ENCODE assay signal across 8 cellular contexts in the genomic region with DNA sequence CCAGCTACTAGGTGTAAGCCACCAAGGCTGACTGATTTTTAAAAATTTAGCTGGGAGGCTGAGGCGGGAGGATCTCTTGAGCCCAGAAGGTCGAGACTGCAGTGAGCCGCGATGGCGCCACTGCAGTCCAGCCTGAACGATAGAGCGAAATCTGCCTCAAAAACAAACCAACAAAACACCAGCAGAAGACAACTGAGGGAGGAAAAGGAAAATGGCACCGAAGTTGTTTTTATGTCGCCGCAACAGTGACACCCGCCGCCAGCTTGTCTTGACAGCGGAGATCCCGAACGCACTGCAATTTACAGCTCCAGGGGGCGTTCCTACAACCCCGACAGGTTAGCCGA. TPM values are rescaled to one million over a fixed set of nuclear protein-coding genes. Genes with fewer than 3 reads are reported as not detected.
DNase-seq lines count a peak whose midpoint lies in the region; ATAC-seq and TF ChIP-seq lines count a peak whose summit lies in the region.

No MANE protein-coding gene starts in this region.

- peaks cover 12% of the 10 kb centered on the region for H3K36me3 Mint-ChIP-seq in activated CD8-positive, alpha-beta memory T cell treated with anti-CD3 and anti-CD28 coated beads, Interleukin-2, amount 10 ng/mL, durations not matched to agents 7 days and 5 days

- H3K4me1 Mint-ChIP-seq in activated CD8-positive, alpha-beta memory T cell treated with anti-CD3 and anti-CD28 coated beads, Interleukin-2, amount 10 ng/mL, durations not matched to agents 7 days and 5 days = peaks cover 13% of the 10 kb centered on the region

- 5% methylated on average over 18 of the region's 18 CpGs for WGBS in thymus

- H3K4me1 ChIP-seq in thymus (ENCODE audit: control insufficient read depth, insufficient read depth, low read length) = peaks cover 9% of the 10 kb centered on the region

- H3K27ac Mint-ChIP-seq in activated CD8-positive, alpha-beta memory T cell treated with anti-CD3 and anti-CD28 coated beads, Interleukin-2, amount 10 ng/mL, durations not matched to agents 7 days and 5 days = peak overlapping the region; percentile 90

- no peak for TF ChIP-seq CTCF in WI38 (IDR thresholded peaks at IDR 0.05; ENCODE audit: low read depth, low read length)

- no peaks in the 10 kb centered on the region for H3K9me3 ChIP-seq in iPS-18c (ENCODE audit: control insufficient read depth, insufficient read depth, low read length)
- H3K9me3 ChIP-seq in thymus (ENCODE audit: control insufficient read depth) = no peaks in the 10 kb centered on the region

- ATAC-seq in activated CD8-positive, alpha-beta memory T cell treated with anti-CD3 and anti-CD28 coated beads, Interleukin-2, amount 10 ng/mL, durations not matched to agents 7 days and 5 days = no peak
- no peak for ATAC-seq in HG03175 (IDR thresholded peaks at IDR 0.05; ENCODE audit: unreplicated experiment)
- ATAC-seq in GM18498 (IDR thresholded peaks at IDR 0.05; ENCODE audit: unreplicated experiment) = no peak

- no peak for DNase-seq in activated CD8-positive, alpha-beta memory T cell treated with anti-CD3 and anti-CD28 coated beads, Interleukin-2, amount 10 ng/mL, durations not matched to agents 7 days and 5 days
- DNase-seq in activated CD8-positive, alpha-beta memory T cell treated with anti-CD3 and anti-CD28 coated beads for 24 hours = no peak
- DNase-seq in SKM-1 (lab: John Stamatoyannopoulos, UW; ENCODE audit: unreplicated experiment) = no peak

- CTCF ChIA-PET in activated CD8-positive, alpha-beta memory T cell treated with anti-CD3 and anti-CD28 coated beads, Interleukin-2, amount 10 ng/mL, durations not matched to agents 7 days and 5 days (lab: Charles Lee) = interaction anchor here (0.5 to 4.5 kb wide), 74 partner anchors 9 to 1043 kb away, joined by 3 to 57 read pairs (median 4); a partner anchor contains a TSS

- H3K9me3 Mint-ChIP-seq in activated CD8-positive, alpha-beta memory T cell treated with anti-CD3 and anti-CD28 coated beads, Interleukin-2, amount 10 ng/mL, durations not matched to agents 7 days and 5 days (ENCODE audit: low read depth) = no peaks in the 10 kb centered on the region

- H3K27ac ChIP-seq in thymus (ENCODE audit: low read depth) = peak overlapping the region; percentile 88

- H3K36me3 ChIP-seq in thymus (ENCODE audit: control insufficient read depth, insufficient read depth) = peaks cover 18% of the 10 kb centered on the region

- H3K4me3 ChIP-seq in WI38 (ENCODE audit: low read depth, low read length) (peak overlapping the region; percentile 89), iPS-18c (ENCODE audit: insufficient read depth, low read depth, low read length) (peak overlapping the region; percentile 11; the same call in 1 of the 2 replicates), thymus (ENCODE audit: low read length) (peak overlapping the region; percentile 67)

- peaks cover 8% of the 10 kb centered on the region for H3K27me3 Mint-ChIP-seq in activated CD8-positive, alpha-beta memory T cell treated with anti-CD3 and anti-CD28 coated beads, Interleukin-2, amount 10 ng/mL, durations not matched to agents 7 days and 5 days

- peaks cover 8% of the 10 kb centered on the region for H3K27me3 ChIP-seq in thymus (ENCODE audit: control insufficient read depth, insufficient read depth)

- H3K4me3 Mint-ChIP-seq in activated CD8-positive, alpha-beta memory T cell treated with anti-CD3 and anti-CD28 coated beads, Interleukin-2, amount 10 ng/mL, durations not matched to agents 7 days and 5 days = peak overlapping the region; percentile 77

RNA-seq across cellular contexts. Expression of a gene that starts 0.3 kb away (rescaled TPM):
- 10 to 100 TPM; 22.4 to 24.1 TPM for total RNA-seq in activated CD8-positive, alpha-beta memory T cell treated with anti-CD3 and anti-CD28 coated beads, Interleukin-2, amount 10 ng/mL, durations not matched to agents 7 days and 5 days
- 22.0 TPM for polyA plus RNA-seq in thymus

RNA-seq across cellular contexts. Expression of a gene that starts 14.1 kb away (rescaled TPM):
- under 1 TPM; 0.84 to 0.93 TPM for total RNA-seq in activated CD8-positive, alpha-beta memory T cell treated with anti-CD3 and anti-CD28 coated beads, Interleukin-2, amount 10 ng/mL, durations not matched to agents 7 days and 5 days
- polyA plus RNA-seq in thymus = 0.27 TPM

RNA-seq across cellular contexts. Expression of a gene that starts 14.8 kb away (rescaled TPM):
- not detected for total RNA-seq in activated CD8-positive, alpha-beta memory T cell treated with anti-CD3 and anti-CD28 coated beads, Interleukin-2, amount 10 ng/mL, durations not matched to agents 7 days and 5 days
- polyA plus RNA-seq in thymus = 0.07 TPM

RNA-seq across cellular contexts. Expression of a gene that starts 23.4 kb away (rescaled TPM):
- total RNA-seq in activated CD8-positive, alpha-beta memory T cell treated with anti-CD3 and anti-CD28 coated beads, Interleukin-2, amount 10 ng/mL, durations not matched to agents 7 days and 5 days = 1 to 10 TPM; 1.4 to 1.6 TPM
- polyA plus RNA-seq in thymus = 1.7 TPM

RNA-seq across cellular contexts. Expression of a gene that starts 28.2 kb away (rescaled TPM):
- total RNA-seq in activated CD8-positive, alpha-beta memory T cell treated with anti-CD3 and anti-CD28 coated beads, Interleukin-2, amount 10 ng/mL, durations not matched to agents 7 days and 5 days = 100 to 1,000 TPM; 164 to 204 TPM
- polyA plus RNA-seq in thymus = 64.5 TPM

Comparison
In these comparisons a context has a peak if more than half of its experiments do, and no peak if none do; other contexts are left out.
1. H3K4me3 ChIP-seq: peak in every context shown above with its lines; median percentile 89 in WI38; 67 in thymus; 11 in iPS-18c.